ENCODE assay signal across 28 cellular contexts in the genomic region with DNA sequence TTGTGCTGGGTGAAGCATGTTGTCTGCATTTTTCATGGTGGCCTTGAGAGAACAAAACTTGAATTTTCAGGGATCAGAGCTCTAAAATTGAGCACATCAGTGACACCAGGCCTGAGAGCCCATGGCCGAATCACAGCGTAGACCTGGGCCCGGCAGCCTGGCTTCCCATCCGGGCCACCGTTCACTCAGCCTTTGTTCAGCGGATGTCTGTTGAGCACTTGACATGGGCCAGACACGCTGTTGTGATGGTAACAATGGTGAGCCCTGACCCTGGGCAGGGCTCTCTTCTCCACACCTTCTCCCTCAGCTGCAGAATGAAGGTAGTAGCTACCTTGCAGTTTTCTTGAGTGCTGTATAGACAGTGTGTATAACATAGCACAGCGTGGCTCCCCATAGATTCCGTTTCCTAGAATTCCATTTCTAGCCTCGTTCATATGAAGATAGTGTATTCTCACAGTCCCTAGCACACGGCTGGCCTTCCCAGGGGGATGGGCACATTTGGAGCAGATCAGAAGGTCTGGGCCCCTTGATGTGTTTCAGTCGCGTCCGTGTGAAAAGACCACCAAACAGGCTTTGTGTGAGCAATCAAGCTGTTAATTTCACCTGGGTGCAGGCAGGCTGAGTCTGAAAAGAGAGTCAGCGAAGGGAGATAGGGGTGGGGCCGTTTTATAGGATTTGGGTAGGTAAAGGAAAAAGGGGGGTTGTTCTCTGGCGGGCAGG.
DNase-seq lines count a peak whose midpoint lies in the region; ATAC-seq, FAIRE-seq and TF ChIP-seq lines count a peak whose summit lies in the region.
"Had no signal": no experiment of that assay in that cellular context is flagged by ENCODE, and none has a peak within 500 bp of the region (broad histone marks: within the 10 kb centered on the region; RNA-seq: fewer than 3 reads in every experiment).

No MANE protein-coding gene starts in this region.

- H3K4ac ChIP-seq in mesendoderm (ENCODE audit: low read depth, low read length), result peak overlapping the region; percentile 89

- H3K27ac ChIP-seq in cardiac muscle cell (peak overlapping the region; percentile 88), left ventricle myocardium inferior (replicated peaks) (no peak overlapping the region), endodermal cell (ENCODE audit: low read depth, low read length) (peak overlapping the region; percentile 93), mesendoderm (ENCODE audit: low read depth, low read length) (peak overlapping the region; percentile 99)
- H3K27ac ChIP-seq: 22Rv1, ascending aorta, spleen, WERI-Rb-1 had no signal

- H3K9ac ChIP-seq in endodermal cell (ENCODE audit: extremely low read depth, low read length, poor library complexity, severe bottlenecking) (peak overlapping the region; percentile 85), mesendoderm (ENCODE audit: low read length) (peak overlapping the region; percentile 69)

- H3K4me2 ChIP-seq in mesendoderm (ENCODE audit: low read length), result no peak overlapping the region

- H4K5ac ChIP-seq in mesendoderm (ENCODE audit: low read length), result peak overlapping the region; percentile 95

- no peaks in the 10 kb centered on the region for H3K9me3 Mint-ChIP-seq in endodermal cell
- H3K9me3 Mint-ChIP-seq: activated T-helper 17 cell treated with anti-CD3 and anti-CD28 coated beads, Interleukin-2, amount 50 U/mL, for 72 hours; CD8-positive, alpha-beta memory T cell; T-helper 2 cell treated with Interferon-gamma antibody and Interleukin-4, amounts not matched to agents 5 μg/mL and 100 μg/mL, for 36 hours had no signal

- FAIRE-seq in urothelium cell line (lab: Jason Lieb, UNC), result no peak

- H3K4me1 Mint-ChIP-seq in endodermal cell, result peaks cover 28% of the 10 kb centered on the region
- H3K4me1 Mint-ChIP-seq: activated T-helper 17 cell treated with anti-CD3 and anti-CD28 coated beads, Interleukin-2, amount 50 U/mL, for 72 hours; CD8-positive, alpha-beta memory T cell had no signal

- peaks cover 14% of the 10 kb centered on the region for H3K36me3 ChIP-seq in cardiac muscle cell
- H3K36me3 ChIP-seq in left ventricle myocardium inferior, result peaks cover 92% of the 10 kb centered on the region
- H3K36me3 ChIP-seq in endodermal cell (ENCODE audit: control insufficient read depth, insufficient read depth, low read length), result peaks cover 85% of the 10 kb centered on the region
- H3K36me3 ChIP-seq in mesendoderm (ENCODE audit: control insufficient read depth, insufficient read depth, low read length), result peaks cover 3% of the 10 kb centered on the region

- H3K18ac ChIP-seq in mesendoderm (ENCODE audit: low read length), result peak overlapping the region; percentile 88

- WGBS in endodermal cell (ENCODE audit: insufficient coverage in 1 of 2, insufficient read length in 1 of 2), 2 experiments, result 33 to 54% methylated on average over 8 to 14 of the region's 17 CpGs
- WGBS in mesendoderm (ENCODE audit: extremely low coverage, insufficient coverage, low lambda C conversion rate), result no CpG with 5 or more reads among the region's 17 CpGs

- no peak for ATAC-seq in left colon
- ATAC-seq: activated T-helper 17 cell treated with anti-CD3 and anti-CD28 coated beads, Interleukin-2, amount 50 U/mL, for 72 hours; left cardiac atrium had no signal

- DNase-seq in cardiac muscle cell (ENCODE audit: low read depth in 1 of 2, low spot score in 1 of 2), result peak in 1 of 2 donors; percentile 29
- no peak for DNase-seq in left ventricle myocardium inferior
- DNase-seq in endodermal cell, result peak; percentile 90
- DNase-seq in mesendoderm, result peak; percentile 89
- peak; percentile 4 for DNase-seq in urothelium cell line (ENCODE audit: low spot score)
- no peak for DNase-seq in HuH-7 (ENCODE audit: low spot score)
- no peak for DNase-seq in left colon
- no peak for DNase-seq in H4 (ENCODE audit: low spot score)
- DNase-seq: activated CD4-positive, alpha-beta T cell treated with anti-CD3 and anti-CD28 coated beads, Interleukin-2, amount 50 U/mL, for 4 hours; activated CD8-positive, alpha-beta memory T cell treated with anti-CD3 and anti-CD28 coated beads, Interleukin-2, amount 50 U/mL, for 4 hours; CD8-positive, alpha-beta memory T cell; DMS53; foreskin melanocyte; hippocampal formation; left cardiac atrium; NCI-H1105 treated with DMSO at 0.1 percent for 48 hours; NCI-H2081 treated with DMSO at 0.1 percent for 48 hours; NCI-H446; nucleus accumbens; spleen; stimulated activated CD4-positive, alpha-beta T cell treated with anti-CD3 and anti-CD28 coated beads, Interleukin-4, amount 100 ng/mL, for 1 hour; stimulated activated naive CD4-positive, alpha-beta T cell treated with Interleukin-2 at 50 U/mL for 16 hours; WERI-Rb-1 had no signal

- no peak overlapping the region for H4K8ac ChIP-seq in mesendoderm (ENCODE audit: low read depth, low read length)

- H2BK120ac ChIP-seq in mesendoderm (ENCODE audit: low read depth, low read length), result peak overlapping the region; percentile 98

- H3K23ac ChIP-seq in mesendoderm (ENCODE audit: low read length), result peak overlapping the region; percentile 94

- H2BK5ac ChIP-seq in mesendoderm (ENCODE audit: low read length), result peak overlapping the region; percentile 100

- H3K27me3 ChIP-seq in cardiac muscle cell, result no peaks in the 10 kb centered on the region
- no peaks in the 10 kb centered on the region for H3K27me3 ChIP-seq in left ventricle myocardium inferior (ENCODE audit: low read depth)
- no peaks in the 10 kb centered on the region for H3K27me3 ChIP-seq in endodermal cell (ENCODE audit: control insufficient read depth, insufficient read depth, low read length, poor library complexity, severe bottlenecking)
- H3K27me3 ChIP-seq in mesendoderm (ENCODE audit: insufficient read depth, low read length, poor library complexity), result no peaks in the 10 kb centered on the region
- H3K27me3 ChIP-seq: ascending aorta, spleen had no signal

- no peaks in the 10 kb centered on the region for H3K79me1 ChIP-seq in mesendoderm (ENCODE audit: low read length)

- H2AK5ac ChIP-seq in mesendoderm (ENCODE audit: low read length), result peak overlapping the region; percentile 84

- no peak overlapping the region for H3K4me3 ChIP-seq in cardiac muscle cell
- H3K4me3 ChIP-seq in left ventricle myocardium inferior, result no peak overlapping the region
- H3K4me3 ChIP-seq in endodermal cell (ENCODE audit: low read length), result peak overlapping the region; percentile 12
- H3K4me3 ChIP-seq in mesendoderm (ENCODE audit: low read length), result no peak overlapping the region
- H3K4me3 ChIP-seq: ascending aorta, spleen had no signal

- peaks cover 9% of the 10 kb centered on the region for H3K4me1 ChIP-seq in cardiac muscle cell (ENCODE audit: low read depth)
- H3K4me1 ChIP-seq in left ventricle myocardium inferior, result no peaks in the 10 kb centered on the region
- peaks cover 8% of the 10 kb centered on the region for H3K4me1 ChIP-seq in endodermal cell (ENCODE audit: control insufficient read depth, insufficient read depth, low read length)
- peaks cover 17% of the 10 kb centered on the region for H3K4me1 ChIP-seq in mesendoderm (ENCODE audit: control insufficient read depth, low read depth, low read length)
- H3K4me1 ChIP-seq: ascending aorta, spleen had no signal

- intact Hi-C loops in left ventricle myocardium inferior (cut with micrococcal nuclease) (no loop called here), left colon (cut with DNase I, micrococcal nuclease) (no loop called here)

- peak overlapping the region; percentile 94 for H3K56ac ChIP-seq in mesendoderm (ENCODE audit: low read length)

- H3K4me3 Mint-ChIP-seq in endodermal cell, result peak overlapping the region; percentile 4
- H3K4me3 Mint-ChIP-seq: activated naive CD8-positive, alpha-beta T cell; activated T-helper 17 cell treated with anti-CD3 and anti-CD28 coated beads, Interleukin-2, amount 50 U/mL, for 72 hours; CD8-positive, alpha-beta memory T cell; T-helper 2 cell treated with Interferon-gamma antibody and Interleukin-4, amounts not matched to agents 5 μg/mL and 100 μg/mL, for 36 hours had no signal

- TF ChIP-seq CTCF in cardiac muscle cell (IDR thresholded peaks at IDR 0.05; ENCODE audit: low read depth, low read length) (no peak), left ventricle myocardium inferior (IDR thresholded peaks at IDR 0.05; ENCODE audit: borderline replicate concordance) (no peak), endodermal cell (conservative IDR thresholded peaks at IDR 0.05) (no peak)

- H3K27ac Mint-ChIP-seq in endodermal cell, result peak overlapping the region; percentile 99
- H3K27ac Mint-ChIP-seq: activated naive CD8-positive, alpha-beta T cell; activated T-helper 17 cell treated with anti-CD3 and anti-CD28 coated beads, Interleukin-2, amount 50 U/mL, for 72 hours; CD8-positive, alpha-beta memory T cell; T-helper 2 cell treated with Interferon-gamma antibody and Interleukin-4, amounts not matched to agents 5 μg/mL and 100 μg/mL, for 36 hours had no signal

- H3K79me2 ChIP-seq in mesendoderm (ENCODE audit: control insufficient read depth, insufficient read depth, low read length), result no peaks in the 10 kb centered on the region

- no peaks in the 10 kb centered on the region for H3K27me3 Mint-ChIP-seq in endodermal cell (ENCODE audit: insufficient read depth)

- peaks cover 76% of the 10 kb centered on the region for H3K36me3 Mint-ChIP-seq in endodermal cell (ENCODE audit: low read depth)
- H3K36me3 Mint-ChIP-seq: activated naive CD8-positive, alpha-beta T cell; CD8-positive, alpha-beta memory T cell had no signal

- H2BK15ac ChIP-seq in mesendoderm (replicated peaks; ENCODE audit: low read depth), result no peak overlapping the region

- H3K9me3 ChIP-seq in cardiac muscle cell (ENCODE audit: low read depth) (no peaks in the 10 kb centered on the region), left ventricle myocardium inferior (replicated peaks) (no peaks in the 10 kb centered on the region), endodermal cell (ENCODE audit: control insufficient read depth, low read length) (no peaks in the 10 kb centered on the region)
- H3K9me3 ChIP-seq: ascending aorta, spleen had no signal

Comparison
In these comparisons a context has a peak if more than half of its experiments do, and no peak if none do; other contexts are left out.
1. DNase-seq: peak in endodermal cell (single experiment), mesendoderm (single experiment) and urothelium cell line (single experiment); none in left ventricle myocardium inferior (single experiment), HuH-7 (single experiment), left colon (0 of 2) and H4 (single experiment).